In genomic region chr6:16723833-16724232, GRCh38 we compare ENCODE assay signal across 7 cellular contexts.
DNase-seq lines count a peak whose midpoint lies in the region; ATAC-seq lines count a peak whose summit lies in the region.

No MANE protein-coding gene starts in this region.

- peaks cover 20% of the 10 kb centered on the region for H3K4me1 ChIP-seq in HAP-1

- H3K4me1 Mint-ChIP-seq in stimulated activated effector memory CD8-positive, alpha-beta T cell treated with anti-CD3 and anti-CD28 coated beads, Interleukin-12 subunit alpha, Interleukin-12 subunit beta, amount 100 ng/mL, for 72 hours, result peaks cover 49% of the 10 kb centered on the region

- no peaks in the 10 kb centered on the region for H3K9me3 Mint-ChIP-seq in stimulated activated effector memory CD8-positive, alpha-beta T cell treated with anti-CD3 and anti-CD28 coated beads, Interleukin-12 subunit alpha, Interleukin-12 subunit beta, amount 100 ng/mL, for 72 hours

- H3K27me3 ChIP-seq in HAP-1 (ENCODE audit: low read depth), result no peaks in the 10 kb centered on the region

- peaks cover 16% of the 10 kb centered on the region for H3K36me3 Mint-ChIP-seq in stimulated activated effector memory CD8-positive, alpha-beta T cell treated with anti-CD3 and anti-CD28 coated beads, Interleukin-12 subunit alpha, Interleukin-12 subunit beta, amount 100 ng/mL, for 72 hours

- H3K36me3 ChIP-seq in HAP-1 (replicated peaks), result no peaks in the 10 kb centered on the region

- DNase-seq in HAP-1 (ENCODE audit: low spot score in 2 of 2), result peak; percentile 42 to 72
- DNase-seq in SW 1271 (lab: John Stamatoyannopoulos, UW), result peak; percentile 68 to 72
- DNase-seq in foreskin melanocyte, result peak; percentile 86
- no peak for DNase-seq in stimulated activated effector memory CD8-positive, alpha-beta T cell treated with anti-CD3 and anti-CD28 coated beads, Interleukin-12 subunit alpha, Interleukin-12 subunit beta, amount 100 ng/mL, for 72 hours (ENCODE audit: low spot score in 2 of 2)
- DNase-seq in activated gamma-delta T cell treated with Interleukin-2 at 50 U/mL for 16 hours, result no peak
- no peak for DNase-seq in NCI-H2107 treated with DMSO at 0.1 percent for 48 hours (lab: John Stamatoyannopoulos, UW; ENCODE audit: unreplicated experiment)
- DNase-seq in T-helper 1 cell, result no peak

- no peaks in the 10 kb centered on the region for H3K9me3 ChIP-seq in HAP-1

- peak; percentile 68 for ATAC-seq in stimulated activated effector memory CD8-positive, alpha-beta T cell treated with anti-CD3 and anti-CD28 coated beads, Interleukin-12 subunit alpha, Interleukin-12 subunit beta, amount 100 ng/mL, for 72 hours

- no peak overlapping the region for H3K4me3 Mint-ChIP-seq in stimulated activated effector memory CD8-positive, alpha-beta T cell treated with anti-CD3 and anti-CD28 coated beads, Interleukin-12 subunit alpha, Interleukin-12 subunit beta, amount 100 ng/mL, for 72 hours

- in situ Hi-C loops in HAP-1 (cut with MboI; ENCODE audit: low sequenced_read_pairs), result no loop called here

- no peak overlapping the region for H3K27ac Mint-ChIP-seq in stimulated activated effector memory CD8-positive, alpha-beta T cell treated with anti-CD3 and anti-CD28 coated beads, Interleukin-12 subunit alpha, Interleukin-12 subunit beta, amount 100 ng/mL, for 72 hours

- no peak overlapping the region for H3K4me3 ChIP-seq in HAP-1

Comparison
In these comparisons a context has a peak if more than half of its experiments do, and no peak if none do; other contexts are left out.
1. DNase-seq: peak in HAP-1 (2 of 2), SW 1271 (2 of 2) and foreskin melanocyte (single experiment); none in stimulated activated effector memory CD8-positive, alpha-beta T cell treated with anti-CD3 and anti-CD28 coated beads, Interleukin-12 subunit alpha, Interleukin-12 subunit beta, amount 100 ng/mL, for 72 hours (0 of 2), activated gamma-delta T cell treated with Interleukin-2 at 50 U/mL for 16 hours (single experiment), NCI-H2107 treated with DMSO at 0.1 percent for 48 hours (single experiment) and T-helper 1 cell (0 of 5).